28 cellular contexts compared by ENCODE assay signal in the genomic region with DNA sequence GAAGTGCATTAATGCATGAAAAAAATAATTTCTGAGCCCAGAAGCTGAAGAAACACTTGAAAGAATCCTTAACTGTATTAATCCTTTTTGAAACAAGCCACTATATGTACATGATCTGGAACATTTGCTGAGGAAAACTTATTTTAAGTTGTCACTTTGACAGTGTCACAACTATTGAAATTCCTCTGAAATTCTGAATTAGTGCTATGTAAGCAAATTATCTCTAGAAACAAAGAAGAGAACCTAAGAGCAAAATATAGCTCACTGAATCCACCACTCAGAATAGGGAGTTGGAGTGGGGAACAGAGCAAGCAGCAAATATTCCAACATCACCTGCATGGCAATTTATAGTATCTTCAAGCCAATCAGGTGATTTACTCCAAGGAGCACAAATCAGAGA. TPM values are rescaled to one million over a fixed set of nuclear protein-coding genes. Genes with fewer than 3 reads are reported as not detected.
DNase-seq lines count a peak whose midpoint lies in the region; ATAC-seq, FAIRE-seq and TF ChIP-seq lines count a peak whose summit lies in the region.
"Had no signal": no experiment of that assay in that cellular context is flagged by ENCODE, and none has a peak within 500 bp of the region (broad histone marks: within the 10 kb centered on the region; RNA-seq: fewer than 3 reads in every experiment).

No MANE protein-coding gene starts in this region.

- H3K9me3 ChIP-seq in A549 (no peaks in the 10 kb centered on the region), IMR-90 (ENCODE audit: control insufficient read depth, insufficient read depth, low read length) (no peaks in the 10 kb centered on the region)
- H3K9me3 ChIP-seq: BE2C, BLaER1 had no signal

- H3K9ac ChIP-seq in IMR-90 (ENCODE audit: low read depth, low read length): no peak overlapping the region
- H3K9ac ChIP-seq: BLaER1 had no signal

- H3K27ac ChIP-seq in A549: no peak overlapping the region
- no peak overlapping the region for H3K27ac ChIP-seq in IMR-90 (ENCODE audit: insufficient read depth, low read length)
- H3K27ac ChIP-seq: 22Rv1, BLaER1 had no signal

- H3K4me2 ChIP-seq in A549: no peak overlapping the region
- no peak overlapping the region for H3K4me2 ChIP-seq in IMR-90 (ENCODE audit: low read depth, low read length)
- H3K4me2 ChIP-seq: BLaER1 had no signal

- no peaks in the 10 kb centered on the region for H3K9me1 ChIP-seq in IMR-90 (ENCODE audit: insufficient read depth, low read length)

- H4K8ac ChIP-seq in IMR-90 (ENCODE audit: low read depth in 2 of 2, low read length in 2 of 2): no peak overlapping the region

- TF ChIP-seq EP300 in A549 (IDR thresholded peaks at IDR 0.05): no peak

- FAIRE-seq in A549 (lab: Jason Lieb, UNC): peak; percentile 79
- FAIRE-seq in colon (lab: Jason Lieb, UNC): peak; percentile 14
- FAIRE-seq: GM12878 had no signal

- H4K5ac ChIP-seq in IMR-90 (ENCODE audit: low read depth, low read length): no peak overlapping the region

- no peaks in the 10 kb centered on the region for H4K20me1 ChIP-seq in IMR-90 (ENCODE audit: insufficient read depth, low read length)
- H4K20me1 ChIP-seq: BLaER1 had no signal

- no peak for DNase-seq in A549 (ENCODE audit: low read depth in 1 of 2, low spot score in 1 of 2)
- DNase-seq in IMR-90: no peak
- no peak for DNase-seq in stimulated activated CD8-positive, alpha-beta memory T cell treated with anti-CD3 and anti-CD28 coated beads, Interleukin-4, amount 100 ng/mL, for 48 hours
- DNase-seq: ACHN; BE2C; C1 segment of cervical spinal cord; CD4-positive, alpha-beta memory T cell; CD4-positive, CD25-positive, alpha-beta regulatory T cell; CD8-positive, alpha-beta memory T cell; COR-L47; DMS 273 treated with DMSO at 0.1 percent for 48 hours; DMS153; DMS53; DMS79; DND-41; EL; GDM1 had no signal

- no peak overlapping the region for H2BK120ac ChIP-seq in IMR-90 (ENCODE audit: low read depth, low read length)

- H2BK15ac ChIP-seq in IMR-90 (ENCODE audit: low read depth, low read length): no peak overlapping the region

- no peaks in the 10 kb centered on the region for H3K27me3 ChIP-seq in IMR-90 (ENCODE audit: control insufficient read depth, insufficient read depth, low read length)
- H3K27me3 ChIP-seq: BE2C had no signal

- H2BK20ac ChIP-seq in IMR-90 (ENCODE audit: low read depth, low read length): no peak overlapping the region

- dilution Hi-C loops in IMR-90 (cut with HindIII; ENCODE audit: low sequenced_read_pairs, unreplicated experiment): no loop called here

- BruUV-seq in IMR-90 (replicated peaks; lab: Mats Ljungman, UMichigan): no TSS peak

- no peaks in the 10 kb centered on the region for H3K36me3 ChIP-seq in IMR-90 (ENCODE audit: control insufficient read depth, insufficient read depth, low read length)
- H3K36me3 ChIP-seq: BE2C, BLaER1 had no signal

- no peak overlapping the region for H3K4ac ChIP-seq in IMR-90 (ENCODE audit: low read depth, low read length)

- no peak overlapping the region for H3K14ac ChIP-seq in IMR-90 (replicated peaks; ENCODE audit: low read depth, low read length)

- no peak overlapping the region for H2AK5ac ChIP-seq in IMR-90 (ENCODE audit: low read depth, low read length)

- TF ChIP-seq CTCF in A549 (IDR thresholded peaks at IDR 0.05) (no peak), IMR-90 (conservative IDR thresholded peaks at IDR 0.05; ENCODE audit: low read depth, low read length) (no peak)

- H3K23ac ChIP-seq in IMR-90 (ENCODE audit: low read depth, low read length): no peak overlapping the region

- H4K91ac ChIP-seq in IMR-90 (ENCODE audit: insufficient read depth, low read depth, low read length): no peak overlapping the region

- H3K4me3 ChIP-seq in A549 (no peak overlapping the region), IMR-90 (ENCODE audit: insufficient read depth, low read depth, low read length) (no peak overlapping the region)
- H3K4me3 ChIP-seq: BLaER1, GM12878 had no signal

- intact Hi-C loops in IMR-90 (cut with micrococcal nuclease): no loop called here

- no peak overlapping the region for H3K56ac ChIP-seq in IMR-90 (ENCODE audit: extremely low read depth, insufficient read depth, low read length)

- no peak overlapping the region for H2BK5ac ChIP-seq in IMR-90 (ENCODE audit: low read depth, low read length, poor library complexity, severe bottlenecking)

- POLR2A ChIA-PET in A549 (lab: Yijun Ruan, JAX): no interaction called here
- POLR2A ChIA-PET in IMR-90 (lab: Charles Lee; ENCODE audit: unreplicated experiment): no interaction called here

- TF ChIP-seq POLR2A in A549 (IDR thresholded peaks at IDR 0.05; ENCODE audit: low read length) (no peak), IMR-90 (IDR thresholded peaks at IDR 0.05; ENCODE audit: low read depth, low read length) (no peak)

- ATAC-seq in A549 (no peak), IMR-90 (ENCODE audit: low read depth) (no peak), GM18867 (IDR thresholded peaks at IDR 0.05; ENCODE audit: unreplicated experiment) (no peak)
- ATAC-seq: GM12878 had no signal

- H2AFZ ChIP-seq in IMR-90 (replicated peaks; ENCODE audit: low read length, poor library complexity): no peak overlapping the region

- H3K4me1 ChIP-seq in A549 (no peaks in the 10 kb centered on the region), IMR-90 (ENCODE audit: control insufficient read depth, insufficient read depth, low read length) (no peaks in the 10 kb centered on the region)
- H3K4me1 ChIP-seq: BE2C, BLaER1 had no signal

- TF ChIP-seq RAD21 in A549 (conservative IDR thresholded peaks at IDR 0.05 in 1 of 2, IDR thresholded peaks at IDR 0.05 in 1 of 2) (no peak), IMR-90 (IDR thresholded peaks at IDR 0.05; ENCODE audit: low read length) (no peak)

- in situ Hi-C loops in IMR-90 (cut with MboI; ENCODE audit: low sequenced_read_pairs): no loop called here

- H3K18ac ChIP-seq in IMR-90 (ENCODE audit: low read depth, low read length): no peak overlapping the region

- H3K79me1 ChIP-seq in IMR-90 (ENCODE audit: low read depth in 1 of 2, low read length in 2 of 2): no peaks in the 10 kb centered on the region

- CTCF ChIA-PET in A549 (lab: Yijun Ruan, JAX) (no interaction called here), IMR-90 (lab: Yijun Ruan, JAX) (no interaction called here)

- H2AK9ac ChIP-seq in IMR-90 (replicated peaks; ENCODE audit: low read depth, low read length, poor library complexity): no peak overlapping the region

TF ChIP-seq in A549, 52 proteins besides CTCF, POLR2A, EP300 and RAD21:
- no peak for TF ChIP-seq JUNB (IDR thresholded peaks at IDR 0.05)
- TF ChIP-seq MAFK (IDR thresholded peaks at IDR 0.05; ENCODE audit: partially characterized antibody): peak; percentile 54

TF ChIP-seq in IMR-90, 13 proteins besides CTCF, POLR2A, EP300 and RAD21:
- TF ChIP-seq MAFK (IDR thresholded peaks at IDR 0.05; ENCODE audit: low read depth, low read length) (peak; percentile 68), SMC3 (IDR thresholded peaks at IDR 0.05; ENCODE audit: low read depth, low read length) (no peak), MAZ (IDR thresholded peaks at IDR 0.05; ENCODE audit: borderline replicate concordance, low read depth, low read length) (no peak)

RNA-seq across cellular contexts. Expression of gene FAM47C, which starts 34.6 kb away (rescaled TPM):
- polyA plus RNA-seq in A549 (2011; rRNA removed): not detected in 2 replicates
- polyA plus RNA-seq in A549 (2012; cell fraction: cytosol; rRNA removed): not detected in 2 replicates
- polyA plus RNA-seq in A549 (2012; cell fraction: nucleus; rRNA removed): not detected in 2 replicates
- polyA plus RNA-seq in A549 (2017; fragmentation: RNase III; extraction: RNeasy Plus Mini Kit Qiagen cat#74134 plus additional on column Dnase treatment): not detected in 3 replicates
- polyA minus RNA-seq in A549 (2011; rRNA and poly(A)+ RNA removed): not detected in 2 replicates
- total RNA-seq in IMR-90 (2012; rRNA removed): not detected in 2 replicates
- not detected in 2 replicates for polyA plus RNA-seq in IMR-90 (2012; rRNA removed)
- polyA plus RNA-seq in IMR-90 (2012; cell fraction: cytosol; rRNA removed): not detected in 2 replicates
- not detected in 2 replicates for polyA plus RNA-seq in IMR-90 (2012; cell fraction: nucleus; rRNA removed; ENCODE audit: low replicate concordance)
- total RNA-seq: A172; A673; CD4-positive, alpha-beta memory T cell; CD4-positive, CD25-positive, alpha-beta regulatory T cell; CD8-positive, alpha-beta memory T cell; Daoy; G401; GM12878 had no signal
- polyA plus RNA-seq: AG04450; CD14-positive monocyte; CD4-positive, alpha-beta memory T cell; CD4-positive, CD25-positive, alpha-beta regulatory T cell; CD8-positive, alpha-beta memory T cell; GM12878 had no signal
